In genomic region chr9:93010056-93010455, GRCh38 we compare ENCODE assay signal across 1 cellular context.
TF ChIP-seq lines count a peak whose summit lies in the region.

No MANE protein-coding gene starts in this region.

TF ChIP-seq in H1, 55 proteins besides CTCF, POLR2A, EP300 and RAD21:
- no peak for TF ChIP-seq ASH2L (IDR thresholded peaks at IDR 0.05; ENCODE audit: low read length)
- TF ChIP-seq GABPA (IDR thresholded peaks at IDR 0.05; ENCODE audit: borderline replicate concordance, insufficient read depth, low read length): no peak
- no peak for TF ChIP-seq RNF2 (IDR thresholded peaks at IDR 0.05; ENCODE audit: borderline replicate concordance, low read depth, low read length, missing control alignments, poor library complexity, severe bottlenecking)
- TF ChIP-seq SIX5 (IDR thresholded peaks at IDR 0.05; ENCODE audit: low read depth, low read length): no peak
- no peak for TF ChIP-seq RBBP5 (IDR thresholded peaks at IDR 0.05; ENCODE audit: borderline replicate concordance, low read depth, low read length)
- no peak for TF ChIP-seq SAP30 (IDR thresholded peaks at IDR 0.05; ENCODE audit: insufficient read depth, insufficient replicate concordance, low read length)
- TF ChIP-seq TAF1 (IDR thresholded peaks at IDR 0.05; ENCODE audit: low read depth, low read length): no peak
- no peak for TF ChIP-seq CHD7 (IDR thresholded peaks at IDR 0.05; ENCODE audit: insufficient replicate concordance, low read length)
- TF ChIP-seq KDM5A (IDR thresholded peaks at IDR 0.05; ENCODE audit: low read length): no peak
- TF ChIP-seq KDM4A (IDR thresholded peaks at IDR 0.05; ENCODE audit: low read depth, low read length, severe bottlenecking): no peak
- no peak for TF ChIP-seq BCL11A (IDR thresholded peaks at IDR 0.05; ENCODE audit: low read depth in 2 of 2, low read length in 2 of 2)
- no peak for TF ChIP-seq RFX5 (IDR thresholded peaks at IDR 0.05; ENCODE audit: borderline replicate concordance, low read depth, low read length)
- TF ChIP-seq ZNF274 (IDR thresholded peaks at IDR 0.05; ENCODE audit: borderline replicate concordance, extremely low read depth, low read length): no peak
- no peak for TF ChIP-seq MAFK (IDR thresholded peaks at IDR 0.05; ENCODE audit: low read depth, low read length)
- no peak for TF ChIP-seq JUND (IDR thresholded peaks at IDR 0.05; ENCODE audit: low read length)
- TF ChIP-seq BRCA1 (IDR thresholded peaks at IDR 0.05; ENCODE audit: low read depth, low read length): no peak
